Comparison of ENCODE assay signal across 34 cellular contexts in genomic region chrX:2390754-2391153, GRCh38.
"Had no signal": no experiment of that assay in that cellular context is flagged by ENCODE, and none has a peak within 500 bp of the region (broad histone marks: within the 10 kb centered on the region; RNA-seq: fewer than 3 reads in every experiment).

No MANE protein-coding gene starts in this region.

- DNase-seq: activated CD4-positive, alpha-beta T cell treated with anti-CD3 and anti-CD28 coated beads for 48 hours; activated CD4-positive, alpha-beta T cell treated with anti-CD3 and anti-CD28 coated beads, Interleukin-2, amount 50 U/mL, for 48 hours; activated CD8-positive, alpha-beta memory T cell treated with anti-CD3 and anti-CD28 coated beads, Interleukin-2, amount 50 U/mL, for 4 hours; activated effector memory CD4-positive, alpha-beta T cell treated with anti-CD3 and anti-CD28 coated beads, Interleukin-2, amount 50 U/mL, for 16 hours; activated naive CD4-positive, alpha-beta T cell treated with anti-CD3 and anti-CD28 coated beads, Interleukin-2, amount 10 ng/mL, durations not matched to agents 7 days and 5 days; activated naive CD8-positive, alpha-beta T cell treated with anti-CD3 and anti-CD28 coated beads, Interleukin-2, amount 10 ng/mL, durations not matched to agents 7 days and 5 days; activated T-cell treated with anti-CD3 and anti-CD28 coated beads, Interleukin-2, amount 50 U/mL, for 1 hour; brain microvascular endothelial cell; cortex of kidney; effector memory CD8-positive, alpha-beta T cell; foreskin keratinocyte; heart left ventricle; hypothalamus; immature natural killer cell; kidney; left colon; midbrain; naive thymus-derived CD4-positive, alpha-beta T cell; ovary; stimulated activated CD4-positive, alpha-beta T cell treated with anti-CD3 and anti-CD28 coated beads, Interleukin-12 subunit alpha, Interleukin-12 subunit beta, amount 100 ng/mL, for 4 hours; stimulated activated CD4-positive, alpha-beta T cell treated with anti-CD3 and anti-CD28 coated beads, Interleukin-4, amount 100 ng/mL, for 1 hour; T1000; uterus; WERI-Rb-1 had no signal

- H3K4me3 Mint-ChIP-seq: activated naive CD4-positive, alpha-beta T cell treated with anti-CD3 and anti-CD28 coated beads, Interleukin-2, amount 10 ng/mL, durations not matched to agents 7 days and 5 days; activated naive CD8-positive, alpha-beta T cell treated with anti-CD3 and anti-CD28 coated beads, Interleukin-2, amount 10 ng/mL, durations not matched to agents 7 days and 5 days; activated T-helper 1 cell treated with anti-CD3 and anti-CD28 coated beads, Interleukin-12 subunit alpha, Interleukin-12 subunit beta, Interleukin-2, Interleukin-4 antibody, amounts not matched to agents 30 ng/mL and 10 ng/mL and 1 ng/mL, durations not matched to agents 14 hours and 24 hours and 36 hours; effector memory CD8-positive, alpha-beta T cell; immature natural killer cell; naive thymus-derived CD4-positive, alpha-beta T cell; stimulated activated naive CD8-positive, alpha-beta T cell treated with anti-CD3 and anti-CD28 coated beads, Interleukin-15, Interleukin-2, amounts not matched to agents 100 ng/mL and 50 ng/mL, for 24 hours; type B pancreatic cell had no signal

- H3K27me3 ChIP-seq: ascending aorta, brain microvascular endothelial cell, foreskin keratinocyte, heart left ventricle, ovary, uterus had no signal

- FAIRE-seq: kidney had no signal

- ATAC-seq: activated CD4-positive, CD25-positive, alpha-beta regulatory T cell treated with anti-CD3 and anti-CD28 coated beads, Interleukin-2, amount 50 U/mL, for 24 hours; effector memory CD8-positive, alpha-beta T cell; esophagus mucosa; foreskin keratinocyte; heart left ventricle; left colon; naive thymus-derived CD4-positive, alpha-beta T cell; sciatic nerve had no signal

- H3K36me3 ChIP-seq: brain microvascular endothelial cell, ovary, uterus had no signal

- H3K4me1 ChIP-seq: ascending aorta, uterus had no signal

- H3K4me1 Mint-ChIP-seq: activated naive CD4-positive, alpha-beta T cell treated with anti-CD3 and anti-CD28 coated beads, Interleukin-2, amount 10 ng/mL, durations not matched to agents 7 days and 5 days; activated naive CD8-positive, alpha-beta T cell treated with anti-CD3 and anti-CD28 coated beads, Interleukin-2, amount 10 ng/mL, durations not matched to agents 7 days and 5 days; immature natural killer cell had no signal

- H3K27me3 Mint-ChIP-seq: activated naive CD4-positive, alpha-beta T cell treated with anti-CD3 and anti-CD28 coated beads, Interleukin-2, amount 10 ng/mL, durations not matched to agents 7 days and 5 days; activated naive CD8-positive, alpha-beta T cell treated with anti-CD3 and anti-CD28 coated beads, Interleukin-2, amount 10 ng/mL, durations not matched to agents 7 days and 5 days; effector memory CD8-positive, alpha-beta T cell; naive thymus-derived CD4-positive, alpha-beta T cell; progenitor cell of endocrine pancreas; stimulated activated naive CD8-positive, alpha-beta T cell treated with anti-CD3 and anti-CD28 coated beads, Interleukin-15, Interleukin-2, amounts not matched to agents 100 ng/mL and 50 ng/mL, for 24 hours; type B pancreatic cell had no signal

- H3K9me3 ChIP-seq: uterus had no signal

- H3K27ac ChIP-seq: ascending aorta, brain microvascular endothelial cell, foreskin keratinocyte, heart left ventricle, ovary, skin epidermis, thoracic aorta, uterus, WERI-Rb-1 had no signal

- H3K4me3 ChIP-seq: ascending aorta, heart left ventricle, ovary, skin epidermis, thoracic aorta, uterus had no signal

- H3K27ac Mint-ChIP-seq: activated naive CD4-positive, alpha-beta T cell treated with anti-CD3 and anti-CD28 coated beads, Interleukin-2, amount 10 ng/mL, durations not matched to agents 7 days and 5 days; activated naive CD8-positive, alpha-beta T cell treated with anti-CD3 and anti-CD28 coated beads, Interleukin-2, amount 10 ng/mL, durations not matched to agents 7 days and 5 days; activated T-helper 1 cell treated with anti-CD3 and anti-CD28 coated beads, Interleukin-12 subunit alpha, Interleukin-12 subunit beta, Interleukin-2, Interleukin-4 antibody, amounts not matched to agents 30 ng/mL and 10 ng/mL and 1 ng/mL, durations not matched to agents 14 hours and 24 hours and 36 hours; effector memory CD8-positive, alpha-beta T cell; immature natural killer cell; naive thymus-derived CD4-positive, alpha-beta T cell; progenitor cell of endocrine pancreas; stimulated activated naive CD8-positive, alpha-beta T cell treated with anti-CD3 and anti-CD28 coated beads, Interleukin-15, Interleukin-2, amounts not matched to agents 100 ng/mL and 50 ng/mL, for 24 hours; type B pancreatic cell had no signal
